Comparison of ENCODE assay signal across 8 cellular contexts in genomic region chr10:68333058-68333395, GRCh38. TPM values are rescaled to one million over a fixed set of nuclear protein-coding genes. Genes with fewer than 3 reads are reported as not detected.
A peak's percentile ranks its signal among the peaks of the same experiment; 100 is the strongest.
DNase-seq lines count a peak whose midpoint lies in the region; TF ChIP-seq lines count a peak whose summit lies in the region.

No MANE protein-coding gene starts in this region.

- H3K9me3 Mint-ChIP-seq in activated CD4-positive, alpha-beta T cell treated with anti-CD3 and anti-CD28 coated beads, Interleukin-2, amount 10 ng/mL, durations not matched to agents 7 days and 5 days: no peaks in the 10 kb centered on the region

- peak overlapping the region; percentile 100 for H3K4me3 Mint-ChIP-seq in activated CD4-positive, alpha-beta T cell treated with anti-CD3 and anti-CD28 coated beads, Interleukin-2, amount 10 ng/mL, durations not matched to agents 7 days and 5 days

- H3K9me3 ChIP-seq in thyroid gland: no peaks in the 10 kb centered on the region

- CTCF ChIA-PET in activated CD4-positive, alpha-beta T cell treated with anti-CD3 and anti-CD28 coated beads, Interleukin-2, amount 10 ng/mL, durations not matched to agents 7 days and 5 days (lab: Charles Lee): interaction anchor here (1.0 to 1.8 kb wide), 7 partner anchors 10 to 478 kb away, joined by 3 to 4 read pairs (median 3); partner anchors contain the start of gene RUFY2

- no peak for TF ChIP-seq POLR2A in thyroid gland (IDR thresholded peaks at IDR 0.05)

- no peak for DNase-seq in activated CD4-positive, alpha-beta T cell treated with anti-CD3 and anti-CD28 coated beads, Interleukin-2, amount 10 ng/mL, durations not matched to agents 7 days and 5 days
- no peak for DNase-seq in activated CD4-positive, alpha-beta T cell treated with anti-CD3 and anti-CD28 coated beads for 1 hour
- peak; percentile 61 for DNase-seq in amniotic epithelial cell (ENCODE audit: low read depth)
- no peak for DNase-seq in thyroid gland
- no peak for DNase-seq in SHP77 treated with DMSO at 0.1 percent for 48 hours (lab: John Stamatoyannopoulos, UW)
- DNase-seq in cortex of kidney (lab: John Stamatoyannopoulos, UW): no peak
- no peak for DNase-seq in cerebellum (ENCODE audit: low spot score)

- POLR2A ChIA-PET in activated CD4-positive, alpha-beta T cell treated with anti-CD3 and anti-CD28 coated beads, Interleukin-2, amount 10 ng/mL, durations not matched to agents 7 days and 5 days (lab: Charles Lee): interaction anchor here (0.8 kb wide), 1 partner anchor 13 kb away, joined by 11 read pairs; no protein-coding TSS in a partner anchor

- H3K27ac ChIP-seq in layer of hippocampus (ENCODE audit: low read depth, low read length) (peak overlapping the region; percentile 99), thyroid gland (peak overlapping the region; percentile 99)

- no peaks in the 10 kb centered on the region for H3K36me3 ChIP-seq in thyroid gland

- no peak for TF ChIP-seq CTCF in thyroid gland (IDR thresholded peaks at IDR 0.05)

- peak overlapping the region; percentile 57 to 89 (median 76) for H3K4me3 ChIP-seq in thyroid gland (replicated peaks in 1 of 3)

- H3K36me3 Mint-ChIP-seq in activated CD4-positive, alpha-beta T cell treated with anti-CD3 and anti-CD28 coated beads, Interleukin-2, amount 10 ng/mL, durations not matched to agents 7 days and 5 days (ENCODE audit: low read depth): peaks cover 45% of the 10 kb centered on the region

- intact Hi-C loops in thyroid gland (cut with DNase I): no loop called here

- peaks cover 53 to 60% of the 10 kb centered on the region in 2 donors for H3K4me1 ChIP-seq in thyroid gland

- WGBS in thyroid gland, 2 donors: 0% methylated on average over 10 of the region's 10 CpGs

- peaks cover 60% of the 10 kb centered on the region for H3K4me1 Mint-ChIP-seq in activated CD4-positive, alpha-beta T cell treated with anti-CD3 and anti-CD28 coated beads, Interleukin-2, amount 10 ng/mL, durations not matched to agents 7 days and 5 days

- no peaks in the 10 kb centered on the region for H3K27me3 Mint-ChIP-seq in activated CD4-positive, alpha-beta T cell treated with anti-CD3 and anti-CD28 coated beads, Interleukin-2, amount 10 ng/mL, durations not matched to agents 7 days and 5 days

- H3K27ac Mint-ChIP-seq in activated CD4-positive, alpha-beta T cell treated with anti-CD3 and anti-CD28 coated beads, Interleukin-2, amount 10 ng/mL, durations not matched to agents 7 days and 5 days: peak overlapping the region; percentile 100

- no peaks in the 10 kb centered on the region for H3K27me3 ChIP-seq in layer of hippocampus (ENCODE audit: control insufficient read depth, insufficient read depth, low read length)
- no peaks in the 10 kb centered on the region for H3K27me3 ChIP-seq in thyroid gland

RNA-seq across cellular contexts. Expression of gene PBLD, which starts 0.3 kb away (rescaled TPM):
- total RNA-seq in activated CD4-positive, alpha-beta T cell treated with anti-CD3 and anti-CD28 coated beads, Interleukin-2, amount 10 ng/mL, durations not matched to agents 7 days and 5 days: 1 to 10 TPM; 1.6 to 2.0 TPM
- total RNA-seq in thyroid gland (10 to 100 TPM in 1 of 4 donors, 1 to 10 TPM in 3; 5.0 to 12.3 (median 6.4) TPM), cerebellum (12.8 TPM)

RNA-seq across cellular contexts. Expression of gene HNRNPH3, which starts 1.2 kb away (rescaled TPM):
- total RNA-seq in activated CD4-positive, alpha-beta T cell treated with anti-CD3 and anti-CD28 coated beads, Interleukin-2, amount 10 ng/mL, durations not matched to agents 7 days and 5 days: 100 to 1,000 TPM in 1 of 2 experiments, 10 to 100 TPM in 1; 99.6 to 117 TPM
- total RNA-seq in thyroid gland (10 to 100 TPM; 47.8 to 75.8 (median 56.8) TPM), cerebellum (68.9 TPM)
